Comparison of ENCODE assay signal across 8 cellular contexts in genomic region chr12:125330645-125331341, GRCh38.
A peak's percentile ranks its signal among the peaks of the same experiment; 100 is the strongest.
DNase-seq lines count a peak whose midpoint lies in the region; ATAC-seq, FAIRE-seq and TF ChIP-seq lines count a peak whose summit lies in the region.

No MANE protein-coding gene starts in this region.

- DNase-seq in GM10248 (ENCODE audit: extremely low spot score): peak; percentile 88
- peak; percentile 87 for DNase-seq in GM23338 (ENCODE audit: low spot score)
- DNase-seq in NAMALWA (ENCODE audit: low spot score): peak; percentile 60
- peak; percentile 1 for DNase-seq in activated CD8-positive, alpha-beta memory T cell treated with anti-CD3 and anti-CD28 coated beads, Interleukin-2, amount 50 U/mL, for 24 hours (ENCODE audit: extremely low read depth)
- DNase-seq in mucosa of descending colon: peak; percentile 58 to 85 (median 80)
- peak; percentile 1 to 15 for DNase-seq in stimulated activated CD8-positive, alpha-beta memory T cell treated with anti-CD3 and anti-CD28 coated beads, Interleukin-7, amount 100 ng/mL, for 1 hour (ENCODE audit: low read depth in 2 of 2)
- DNase-seq in RCC 7860 (ENCODE audit: low spot score): no peak

- H3K4me2 ChIP-seq in GM23338: peak overlapping the region; percentile 95

- peaks cover 39% of the 10 kb centered on the region for H3K36me3 Mint-ChIP-seq in GM23338 (ENCODE audit: low read depth)

- TF ChIP-seq CTCF in GM10248 (IDR thresholded peaks at IDR 0.05; ENCODE audit: control extremely low read depth, extremely low read depth, low read depth, missing control alignments) (peak; percentile 92), GM23338 (conservative IDR thresholded peaks at IDR 0.05; ENCODE audit: low read depth in 2 of 2) (peak; percentile 80 to 95), mucosa of descending colon (IDR thresholded peaks at IDR 0.05) (peak; percentile 84)

- peaks cover 6% of the 10 kb centered on the region; the same call in 1 of the 2 replicates for H4K20me1 ChIP-seq in GM23338 (replicated peaks; ENCODE audit: insufficient read depth)

- H3F3A ChIP-seq in GM23338 (replicated peaks; ENCODE audit: low read depth): peaks cover 11% of the 10 kb centered on the region; the same call in 1 of the 2 replicates

- H2AFZ ChIP-seq in GM23338: peak overlapping the region; percentile 97

- no peaks in the 10 kb centered on the region for H3K9me2 ChIP-seq in GM23338 (ENCODE audit: insufficient read depth)

- intact Hi-C loops in mucosa of descending colon (cut with DNase I, micrococcal nuclease): loop anchor here in 1 of 2 donors (10.0 kb wide), 1 partner anchor 64 kb away; no protein-coding TSS in a partner anchor

- H3K4me3 Mint-ChIP-seq in GM23338: peak overlapping the region; percentile 69

- no peak overlapping the region; the same call in 1 of the 2 replicates for H3K27ac ChIP-seq in GM23338 (ENCODE audit: low read depth)

- H3K27ac Mint-ChIP-seq in GM23338: no peak overlapping the region

- no peak for FAIRE-seq in RCC 7860 (lab: Jason Lieb, UNC)

- H3K4me1 Mint-ChIP-seq in GM23338: peaks cover 52% of the 10 kb centered on the region

- peaks cover 39% of the 10 kb centered on the region for H3K4me1 ChIP-seq in GM23338 (ENCODE audit: insufficient read depth)
- H3K4me1 ChIP-seq in mucosa of descending colon (ENCODE audit: low read depth): no peaks in the 10 kb centered on the region

- H3K27me3 Mint-ChIP-seq in GM23338 (ENCODE audit: insufficient read depth, low read depth, poor library complexity): peaks cover 16% of the 10 kb centered on the region

- H3K4me3 ChIP-seq in GM23338 (peak overlapping the region; percentile 76), mucosa of descending colon (no peak overlapping the region)

- H3K9me3 Mint-ChIP-seq in GM23338: peaks cover 23% of the 10 kb centered on the region

- no peaks in the 10 kb centered on the region for H3K27me3 ChIP-seq in GM23338 (ENCODE audit: insufficient read depth)

- H3K9me3 ChIP-seq in mucosa of descending colon: no peaks in the 10 kb centered on the region

- no peaks in the 10 kb centered on the region; the same call in 1 of the 2 replicates for H3K36me3 ChIP-seq in GM23338 (ENCODE audit: insufficient read depth)
- H3K36me3 ChIP-seq in mucosa of descending colon (ENCODE audit: low read depth): no peaks in the 10 kb centered on the region

- H3K79me2 ChIP-seq in GM23338 (replicated peaks; ENCODE audit: insufficient read depth): peaks cover 18% of the 10 kb centered on the region

- CTCF ChIA-PET in GM10248 (lab: Yijun Ruan, JAX): interaction anchor here (0.9 to 3.4 kb wide), 18 partner anchors 12 to 1545 kb away, joined by 3 to 27 read pairs (median 6); no protein-coding TSS in a partner anchor

- ATAC-seq in GM23338: peak; percentile 87
- peak; percentile 62 for ATAC-seq in esophagus mucosa
- ATAC-seq in mucosa of descending colon: peak; percentile 96

- POLR2A ChIA-PET in GM10248 (lab: Yijun Ruan, JAX): no interaction called here

TF ChIP-seq in GM23338, 12 proteins besides CTCF, POLR2A, EP300 and RAD21:
- TF ChIP-seq ZNF114 (CRISPR knock-in tag; IDR thresholded peaks at IDR 0.05) (no peak), POLR2AphosphoS5 (IDR thresholded peaks at IDR 0.05; ENCODE audit: low read depth) (peak; percentile 37; the same call in 1 of the 2 replicates), ZNF331 (CRISPR knock-in tag; IDR thresholded peaks at IDR 0.05; ENCODE audit: low read depth) (no peak)
